Comparison of ENCODE assay signal across 23 cellular contexts in genomic region chr1:177996957-177997356, GRCh38. TPM values are rescaled to one million over a fixed set of nuclear protein-coding genes. Genes with fewer than 3 reads are reported as not detected.
"Had no signal": no experiment of that assay in that cellular context is flagged by ENCODE, and none has a peak within 500 bp of the region (broad histone marks: within the 10 kb centered on the region; RNA-seq: fewer than 3 reads in every experiment).

No MANE protein-coding gene starts in this region.

- ATAC-seq: activated CD8-positive, alpha-beta T cell treated with anti-CD3 and anti-CD28 coated beads for 36 hours; activated T-cell treated with anti-CD3 and anti-CD28 coated beads, Interleukin-2, amount 50 U/mL, for 72 hours; T-helper 17 cell had no signal

- DNase-seq: activated CD4-positive, alpha-beta T cell treated with anti-CD3 and anti-CD28 coated beads for 4 hours; activated CD8-positive, alpha-beta memory T cell treated with anti-CD3 and anti-CD28 coated beads, Interleukin-2, amount 50 U/mL, for 4 hours; activated CD8-positive, alpha-beta T cell treated with anti-CD3 and anti-CD28 coated beads for 36 hours; activated gamma-delta T cell treated with Interleukin-2 at 50 U/mL for 16 hours; activated naive CD4-positive, alpha-beta T cell treated with anti-CD3 and anti-CD28 coated beads, Interleukin-2, amount 10 ng/mL, durations not matched to agents 7 days and 5 days; activated naive CD8-positive, alpha-beta T cell treated with anti-CD3 and anti-CD28 coated beads for 36 hours; activated T-cell treated with anti-CD3 and anti-CD28 coated beads, Interleukin-2, amount 50 U/mL, for 72 hours; caudate nucleus; NCI-H1105; NCI-H1436; NCI-H1694 treated with DMSO at 0.1 percent for 48 hours; NCI-H2029 treated with DMSO at 0.1 percent for 48 hours; NCI-H345; NCI-H510A; NCI-H526 treated with DMSO at 0.1 percent for 48 hours; Peyer's patch; SHP77 treated with DMSO at 0.1 percent for 48 hours; T-helper 17 cell had no signal

- H3K4me3 ChIP-seq: Peyer's patch had no signal

- H3K36me3 ChIP-seq: Peyer's patch had no signal

- H3K4me1 ChIP-seq: Peyer's patch had no signal

- H3K27ac ChIP-seq: KMS-11, Peyer's patch, RWPE1, VCaP had no signal

- H3K9me3 ChIP-seq: Peyer's patch had no signal

- H3K27me3 ChIP-seq: Peyer's patch had no signal

RNA-seq across cellular contexts. Expression of gene SEC16B, which starts 27.1 kb away (rescaled TPM):
- total RNA-seq: activated CD8-positive, alpha-beta T cell treated with anti-CD3 and anti-CD28 coated beads for 36 hours; activated naive CD8-positive, alpha-beta T cell treated with anti-CD3 and anti-CD28 coated beads for 36 hours; activated T-cell treated with anti-CD3 and anti-CD28 coated beads, Interleukin-2, amount 50 U/mL, for 72 hours; activated T-helper 2 cell treated with anti-CD3 and anti-CD28 coated beads, Interferon-gamma antibody, Interleukin-2, Interleukin-4, amounts not matched to agents 10 μg/mL and 5 μg/mL and 100 μg/mL, durations not matched to agents 14 hours and 24 hours and 36 hours; MCF 10A; T-helper 17 cell had no signal
